ENCODE assay signal across 8 cellular contexts in the genomic region with DNA sequence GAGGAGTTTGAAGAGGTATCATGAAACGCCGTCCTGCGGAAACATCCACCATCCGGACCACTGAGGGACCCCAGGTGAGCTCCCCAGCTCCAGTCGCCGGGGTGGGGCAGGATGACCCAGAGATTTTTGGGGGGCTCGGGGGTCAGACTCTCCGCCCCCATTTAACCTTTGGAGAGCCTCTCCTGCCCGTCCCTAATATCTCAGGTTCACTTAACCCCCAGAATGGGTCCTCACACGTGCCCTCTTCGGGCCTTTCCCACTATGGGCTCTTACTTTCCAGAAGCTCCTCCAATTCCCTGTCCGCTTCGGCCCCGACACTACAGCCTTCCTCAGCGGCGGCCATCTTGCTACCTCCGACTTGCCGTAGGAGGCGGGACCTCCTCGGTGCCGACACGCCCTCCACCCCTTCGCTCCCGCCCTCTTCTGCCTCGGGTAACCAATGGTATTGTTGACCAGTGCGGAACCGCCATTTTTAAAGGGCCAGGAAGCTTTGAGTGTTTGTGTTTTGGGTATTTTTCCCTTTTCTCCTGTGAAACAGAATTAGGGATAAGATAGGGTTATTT. TPM values are rescaled to one million over a fixed set of nuclear protein-coding genes. Genes with fewer than 3 reads are reported as not detected.
DNase-seq lines count a peak whose midpoint lies in the region; ATAC-seq and TF ChIP-seq lines count a peak whose summit lies in the region.

A gene with protein sequence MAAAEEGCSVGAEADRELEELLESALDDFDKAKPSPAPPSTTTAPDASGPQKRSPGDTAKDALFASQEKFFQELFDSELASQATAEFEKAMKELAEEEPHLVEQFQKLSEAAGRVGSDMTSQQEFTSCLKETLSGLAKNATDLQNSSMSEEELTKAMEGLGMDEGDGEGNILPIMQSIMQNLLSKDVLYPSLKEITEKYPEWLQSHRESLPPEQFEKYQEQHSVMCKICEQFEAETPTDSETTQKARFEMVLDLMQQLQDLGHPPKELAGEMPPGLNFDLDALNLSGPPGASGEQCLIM (minus strand): TSS at position 352 of the 563 bp plus-strand sequence. CDS start 9 bp downstream, at position 343.

- H3K4me1 Mint-ChIP-seq in T-helper 17 cell (peaks cover 24% of the 10 kb centered on the region), progenitor cell of endocrine pancreas (ENCODE audit: low read depth) (peaks cover 11% of the 10 kb centered on the region)

- no peaks in the 10 kb centered on the region for H3K27me3 Mint-ChIP-seq in T-helper 17 cell
- no peaks in the 10 kb centered on the region for H3K27me3 Mint-ChIP-seq in progenitor cell of endocrine pancreas

- peak; percentile 99 for ATAC-seq in HG02885 (IDR thresholded peaks at IDR 0.05; ENCODE audit: poor library complexity, unreplicated experiment)
- peak; percentile 100 for ATAC-seq in T-helper 17 cell
- peak; percentile 99 to 100 for ATAC-seq in left cardiac atrium

- peak within 1 kb of the TSS; percentile 98 for H3K4me3 Mint-ChIP-seq in T-helper 17 cell
- peak within 1 kb of the TSS; percentile 89 for H3K4me3 Mint-ChIP-seq in progenitor cell of endocrine pancreas (ENCODE audit: low read depth)

- H3K27ac Mint-ChIP-seq in T-helper 17 cell = peak within 1 kb of the TSS; percentile 94
- H3K27ac Mint-ChIP-seq in progenitor cell of endocrine pancreas = peak within 1 kb of the TSS; percentile 96

- H3K9me3 Mint-ChIP-seq in progenitor cell of endocrine pancreas (ENCODE audit: low read depth) = no peaks in the 10 kb centered on the region

- TF ChIP-seq POLR2A in GM15510 (IDR thresholded peaks at IDR 0.05; ENCODE audit: borderline replicate concordance, extremely low read depth, insufficient read length) = peak; percentile 80

- no peaks in the 10 kb centered on the region for H3K9me3 ChIP-seq in T-helper 17 cell (ENCODE audit: control insufficient read depth, low read length, poor library complexity, severe bottlenecking)

- DNase-seq in NCI-H1694 treated with DMSO at 0.1 percent for 48 hours (lab: John Stamatoyannopoulos, UW) = peak; percentile 87
- DNase-seq in T-helper 17 cell = peak; percentile 80 to 91 (median 87)
- peak; percentile 26 to 96 (median 87) for DNase-seq in amygdala (lab: John Stamatoyannopoulos, UW)
- DNase-seq in left cardiac atrium = peak; percentile 94
- peak; percentile 83 for DNase-seq in progenitor cell of endocrine pancreas (ENCODE audit: low spot score, unreplicated experiment)
- peak; percentile 97 for DNase-seq in ureter (ENCODE audit: low spot score)

- TF ChIP-seq CTCF in progenitor cell of endocrine pancreas (IDR thresholded peaks at IDR 0.05; ENCODE audit: unreplicated experiment) = no peak

- intact Hi-C loops in left cardiac atrium (cut with DNase I) = no loop called here

- H3K36me3 Mint-ChIP-seq in T-helper 17 cell (ENCODE audit: low read depth) (peaks cover 6% of the 10 kb centered on the region), progenitor cell of endocrine pancreas (ENCODE audit: insufficient read depth) (peaks cover 13% of the 10 kb centered on the region)

RNA-seq across cellular contexts. Expression of the gene that starts here (rescaled TPM):
- total RNA-seq in T-helper 17 cell (10 to 100 TPM; 28.9 to 34.7 TPM), left cardiac atrium (10 to 100 TPM; 91.1 to 92.6 TPM), progenitor cell of endocrine pancreas (73.8 and 74.8 TPM in 2 replicates), ureter (102 TPM)

Comparison
In these comparisons a context has a peak if more than half of its experiments do, and no peak if none do; other contexts are left out.
1. Peak in every context shown above with its lines: DNase-seq and ATAC-seq.